25 cellular contexts compared by ENCODE assay signal in genomic region chr12:120764766-120765165, GRCh38.
"Had no signal": no experiment of that assay in that cellular context is flagged by ENCODE, and none has a peak within 500 bp of the region (broad histone marks: within the 10 kb centered on the region; RNA-seq: fewer than 3 reads in every experiment).

No MANE protein-coding gene starts in this region.

- H3K9me3 Mint-ChIP-seq: activated naive CD4-positive, alpha-beta T cell treated with anti-CD3 and anti-CD28 coated beads, Interleukin-2, amount 50 U/mL, for 72 hours; activated naive CD8-positive, alpha-beta T cell treated with anti-CD3 and anti-CD28 coated beads, Interleukin-2, amount 50 U/mL, for 24 hours; activated T-cell treated with anti-CD3 and anti-CD28 coated beads, Interleukin-2, amount 50 U/mL, for 4 hours; T-helper 1 cell treated with Interleukin-12 subunit alpha and Interleukin-12 subunit beta and Interleukin-4 antibody, amounts not matched to agents 30 μg/mL and 1 μg/mL, for 36 hours had no signal

- H3K27me3 Mint-ChIP-seq: activated CD4-positive, alpha-beta T cell treated with anti-CD3 and anti-CD28 coated beads for 36 hours; activated CD8-positive, alpha-beta memory T cell treated with anti-CD3 and anti-CD28 coated beads, Interleukin-2, amount 10 ng/mL, durations not matched to agents 7 days and 5 days; activated naive CD8-positive, alpha-beta T cell treated with anti-CD3 and anti-CD28 coated beads, Interleukin-2, amount 50 U/mL, for 24 hours had no signal

- H3K4me3 Mint-ChIP-seq: activated CD4-positive, alpha-beta T cell treated with anti-CD3 and anti-CD28 coated beads for 36 hours; activated CD8-positive, alpha-beta memory T cell treated with anti-CD3 and anti-CD28 coated beads, Interleukin-2, amount 10 ng/mL, durations not matched to agents 7 days and 5 days; activated CD8-positive, alpha-beta T cell treated with anti-CD3 and anti-CD28 coated beads, Interleukin-2, amount 10 ng/mL, durations not matched to agents 7 days and 5 days; activated naive CD8-positive, alpha-beta T cell treated with anti-CD3 and anti-CD28 coated beads, Interleukin-2, amount 50 U/mL, for 24 hours; activated T-cell treated with anti-CD3 and anti-CD28 coated beads, Interleukin-2, amount 50 U/mL, for 4 hours; T-helper 1 cell treated with Interleukin-12 subunit alpha and Interleukin-12 subunit beta and Interleukin-4 antibody, amounts not matched to agents 30 μg/mL and 1 μg/mL, for 36 hours had no signal

- H3K4me1 Mint-ChIP-seq: activated CD8-positive, alpha-beta memory T cell treated with anti-CD3 and anti-CD28 coated beads, Interleukin-2, amount 10 ng/mL, durations not matched to agents 7 days and 5 days; activated naive CD8-positive, alpha-beta T cell treated with anti-CD3 and anti-CD28 coated beads, Interleukin-2, amount 50 U/mL, for 24 hours had no signal

- H3K4me2 ChIP-seq: PC-9 had no signal

- H3K4me1 ChIP-seq: body of pancreas had no signal

- DNase-seq: activated CD4-positive, alpha-beta T cell treated with anti-CD3 and anti-CD28 coated beads for 36 hours; activated CD4-positive, alpha-beta T cell treated with anti-CD3 and anti-CD28 coated beads, Interleukin-2, amount 50 U/mL, for 1 hour; activated CD8-positive, alpha-beta memory T cell treated with anti-CD3 and anti-CD28 coated beads, Interleukin-2, amount 10 ng/mL, durations not matched to agents 7 days and 5 days; activated CD8-positive, alpha-beta T cell treated with anti-CD3 and anti-CD28 coated beads, Interleukin-2, amount 10 ng/mL, durations not matched to agents 7 days and 5 days; activated effector memory CD4-positive, alpha-beta T cell treated with anti-CD3 and anti-CD28 coated beads, Interleukin-2, amount 50 U/mL, for 16 hours; activated naive CD4-positive, alpha-beta T cell treated with Interleukin-2 at 50 U/mL for 16 hours; activated naive CD8-positive, alpha-beta T cell treated with anti-CD3 and anti-CD28 coated beads, Interleukin-2, amount 50 U/mL, for 24 hours; activated T-cell treated with anti-CD3 and anti-CD28 coated beads, Interleukin-2, amount 50 U/mL, for 4 hours; amniotic stem cell; body of pancreas; Karpas-422; NCI-H1105 treated with DMSO at 0.1 percent for 48 hours; NCI-H1436 treated with DMSO at 0.1 percent for 48 hours; NCI-H187 treated with DMSO at 0.1 percent for 48 hours; NCI-H2081 treated with DMSO at 0.1 percent for 48 hours; NCI-H446; NCI-H524; PC-9; SHP77 treated with DMSO at 0.1 percent for 48 hours; T-helper 9 cell had no signal

- H3K4me3 ChIP-seq: ascending aorta, body of pancreas, K562, PC-9 had no signal

- H3K27ac Mint-ChIP-seq: activated CD4-positive, alpha-beta T cell treated with anti-CD3 and anti-CD28 coated beads for 36 hours; activated CD8-positive, alpha-beta memory T cell treated with anti-CD3 and anti-CD28 coated beads, Interleukin-2, amount 10 ng/mL, durations not matched to agents 7 days and 5 days; activated CD8-positive, alpha-beta T cell treated with anti-CD3 and anti-CD28 coated beads, Interleukin-2, amount 10 ng/mL, durations not matched to agents 7 days and 5 days; activated naive CD4-positive, alpha-beta T cell treated with anti-CD3 and anti-CD28 coated beads, Interleukin-2, amount 50 U/mL, for 72 hours; activated naive CD8-positive, alpha-beta T cell treated with anti-CD3 and anti-CD28 coated beads, Interleukin-2, amount 50 U/mL, for 24 hours; T-helper 1 cell treated with Interleukin-12 subunit alpha and Interleukin-12 subunit beta and Interleukin-4 antibody, amounts not matched to agents 30 μg/mL and 1 μg/mL, for 36 hours had no signal

- H3K27ac ChIP-seq: ascending aorta, body of pancreas, PC-9, VCaP had no signal

- H3K36me3 Mint-ChIP-seq: activated naive CD4-positive, alpha-beta T cell treated with anti-CD3 and anti-CD28 coated beads, Interleukin-2, amount 50 U/mL, for 72 hours had no signal

- H3K27me3 ChIP-seq: ascending aorta, body of pancreas had no signal

- ATAC-seq: activated CD4-positive, alpha-beta T cell treated with anti-CD3 and anti-CD28 coated beads for 36 hours; activated CD8-positive, alpha-beta memory T cell treated with anti-CD3 and anti-CD28 coated beads, Interleukin-2, amount 10 ng/mL, durations not matched to agents 7 days and 5 days; activated CD8-positive, alpha-beta T cell treated with anti-CD3 and anti-CD28 coated beads, Interleukin-2, amount 10 ng/mL, durations not matched to agents 7 days and 5 days; activated naive CD4-positive, alpha-beta T cell treated with anti-CD3 and anti-CD28 coated beads, Interleukin-2, amount 50 U/mL, for 72 hours; activated naive CD8-positive, alpha-beta T cell treated with anti-CD3 and anti-CD28 coated beads, Interleukin-2, amount 50 U/mL, for 24 hours; activated T-cell treated with anti-CD3 and anti-CD28 coated beads, Interleukin-2, amount 50 U/mL, for 4 hours; body of pancreas; K562 had no signal

- H3K9me3 ChIP-seq: ascending aorta, body of pancreas had no signal

- H2AFZ ChIP-seq: PC-9 had no signal
